8 cellular contexts compared by ENCODE assay signal in genomic region chr19:15297416-15298224, GRCh38. TPM values are rescaled to one million over a fixed set of nuclear protein-coding genes. Genes with fewer than 3 reads are reported as not detected.
DNase-seq lines count a peak whose midpoint lies in the region; ATAC-seq and TF ChIP-seq lines count a peak whose summit lies in the region.

No MANE protein-coding gene starts in this region.

- peaks cover 38% of the 10 kb centered on the region for H3F3A ChIP-seq in smooth muscle cell (ENCODE audit: low read depth)

- peak; percentile 14 to 66 (median 30) for ATAC-seq in T-cell (replicated peaks in 1 of 4)

- no peaks in the 10 kb centered on the region for H3K27me3 Mint-ChIP-seq in activated naive CD4-positive, alpha-beta T cell treated with anti-CD3 and anti-CD28 coated beads for 36 hours (ENCODE audit: low read depth)
- no peaks in the 10 kb centered on the region for H3K27me3 Mint-ChIP-seq in T-cell

- in situ Hi-C loops in ACHN (cut with HindIII; ENCODE audit: low pct_ligation_motif_present, low pct_unique_long_range_greater_than_20kb, low sequenced_read_pairs): no loop called here

- H3K79me2 ChIP-seq in smooth muscle cell (ENCODE audit: low read depth): peaks cover 100% of the 10 kb centered on the region

- no peaks in the 10 kb centered on the region for H3K36me3 ChIP-seq in smooth muscle cell (ENCODE audit: low read depth)

- H3K4me2 ChIP-seq in smooth muscle cell: peak overlapping the region; percentile 45

- CTCF ChIA-PET in activated naive CD4-positive, alpha-beta T cell treated with anti-CD3 and anti-CD28 coated beads for 36 hours (lab: Charles Lee): interaction anchor here (1.4 kb wide), 1 partner anchor 79 kb away, joined by 3 read pairs; no protein-coding TSS in a partner anchor
- CTCF ChIA-PET in T-cell (lab: Charles Lee): interaction anchor here in 1 of 2 donors (1.3 kb wide), 1 partner anchor 9 kb away, joined by 3 read pairs; no protein-coding TSS in a partner anchor

- no peaks in the 10 kb centered on the region for H3K9me3 Mint-ChIP-seq in activated naive CD4-positive, alpha-beta T cell treated with anti-CD3 and anti-CD28 coated beads for 36 hours
- no peaks in the 10 kb centered on the region for H3K9me3 Mint-ChIP-seq in T-cell

- H4K20me1 ChIP-seq in smooth muscle cell (ENCODE audit: low read depth): peaks cover 100% of the 10 kb centered on the region

- peaks cover 44% of the 10 kb centered on the region for H3K4me1 ChIP-seq in smooth muscle cell (ENCODE audit: low read depth)

- no peaks in the 10 kb centered on the region for H3K9me3 ChIP-seq in smooth muscle cell (replicated peaks; ENCODE audit: low read depth)

- H3K9ac ChIP-seq in smooth muscle cell (ENCODE audit: low read depth): peak overlapping the region; percentile 31

- peaks cover 29% of the 10 kb centered on the region for H3K36me3 Mint-ChIP-seq in activated naive CD4-positive, alpha-beta T cell treated with anti-CD3 and anti-CD28 coated beads for 36 hours (ENCODE audit: low read depth)
- peaks cover 7% of the 10 kb centered on the region for H3K36me3 Mint-ChIP-seq in T-cell

- no peak overlapping the region for H3K4me3 ChIP-seq in fibroblast of pulmonary artery (replicated peaks; ENCODE audit: low read depth, low read length)
- no peak overlapping the region for H3K4me3 ChIP-seq in smooth muscle cell

- peaks cover 97% of the 10 kb centered on the region for H3K4me1 Mint-ChIP-seq in activated naive CD4-positive, alpha-beta T cell treated with anti-CD3 and anti-CD28 coated beads for 36 hours (ENCODE audit: low read depth)
- H3K4me1 Mint-ChIP-seq in T-cell: peaks cover 95 to 97% (median 96%) of the 10 kb centered on the region in 3 donors

- H3K27me3 ChIP-seq in smooth muscle cell (ENCODE audit: low read depth): no peaks in the 10 kb centered on the region

- intact Hi-C loops in activated naive CD4-positive, alpha-beta T cell treated with anti-CD3 and anti-CD28 coated beads for 36 hours (cut with micrococcal nuclease): no loop called here

- TF ChIP-seq CTCF in fibroblast of pulmonary artery (IDR thresholded peaks at IDR 0.05; ENCODE audit: low read length, missing control alignments) (peak; percentile 14), smooth muscle cell (IDR thresholded peaks at IDR 0.05; ENCODE audit: borderline replicate concordance, insufficient read depth, poor library complexity, severe bottlenecking) (no peak)

- 50% methylated on average over 10 of the region's 10 CpGs for WGBS in smooth muscle cell (ENCODE audit: low lambda C conversion rate)

- POLR2A ChIA-PET in T-cell (lab: Charles Lee): no interaction called here

- no peak overlapping the region for H2AFZ ChIP-seq in smooth muscle cell (ENCODE audit: low read depth)

- H3K27ac Mint-ChIP-seq in activated naive CD4-positive, alpha-beta T cell treated with anti-CD3 and anti-CD28 coated beads for 36 hours: peak overlapping the region; percentile 97
- peak overlapping the region; percentile 68 to 85 for H3K27ac Mint-ChIP-seq in T-cell

- peak; percentile 69 for DNase-seq in activated naive CD4-positive, alpha-beta T cell treated with anti-CD3 and anti-CD28 coated beads for 36 hours
- no peak for DNase-seq in activated naive CD4-positive, alpha-beta T cell treated with Interleukin-2 at 50 U/mL for 16 hours
- DNase-seq in T-cell: peak in 21 of 34 experiments; percentile 3 to 68 (median 29)
- DNase-seq in fibroblast of pulmonary artery (ENCODE audit: low read depth): peak; percentile 63
- DNase-seq in smooth muscle cell (lab: John Stamatoyannopoulos, UW; ENCODE audit: unreplicated experiment): no peak
- DNase-seq in ACHN: no peak
- no peak for DNase-seq in substantia nigra (lab: John Stamatoyannopoulos, UW)
- DNase-seq in anterior cingulate cortex (lab: John Stamatoyannopoulos, UW): no peak

- H3K27ac ChIP-seq in smooth muscle cell (ENCODE audit: low read depth) (peak overlapping the region; percentile 98), substantia nigra (ENCODE audit: low read depth, low read length, poor library complexity, severe bottlenecking) (no peak overlapping the region)

- peak overlapping the region; percentile 61 for H3K4me3 Mint-ChIP-seq in activated naive CD4-positive, alpha-beta T cell treated with anti-CD3 and anti-CD28 coated beads for 36 hours
- peak overlapping the region; percentile 47 to 54 (median 52) for H3K4me3 Mint-ChIP-seq in T-cell

RNA-seq across cellular contexts. Expression of gene BRD4, which starts 34.7 kb away (rescaled TPM):
- total RNA-seq in activated naive CD4-positive, alpha-beta T cell treated with anti-CD3 and anti-CD28 coated beads for 36 hours: 100 to 1,000 TPM; 109 to 111 TPM
- total RNA-seq in T-cell (100 to 1,000 TPM; 115 to 154 (median 139) TPM), smooth muscle cell (16.1 and 24.1 TPM in 2 replicates)
- polyA plus RNA-seq in smooth muscle cell: 102 and 105 TPM in 2 replicates

Comparison
In these comparisons a context has a peak if more than half of its experiments do, and no peak if none do; other contexts are left out.
1. DNase-seq: peak in activated naive CD4-positive, alpha-beta T cell treated with anti-CD3 and anti-CD28 coated beads for 36 hours (single experiment), T-cell (21 of 34) and fibroblast of pulmonary artery (single experiment); none in activated naive CD4-positive, alpha-beta T cell treated with Interleukin-2 at 50 U/mL for 16 hours (single experiment), smooth muscle cell (single experiment), ACHN (single experiment), substantia nigra (0 of 49) and anterior cingulate cortex (0 of 58).